ENCODE assay signal across 1 cellular context in the genomic region with DNA sequence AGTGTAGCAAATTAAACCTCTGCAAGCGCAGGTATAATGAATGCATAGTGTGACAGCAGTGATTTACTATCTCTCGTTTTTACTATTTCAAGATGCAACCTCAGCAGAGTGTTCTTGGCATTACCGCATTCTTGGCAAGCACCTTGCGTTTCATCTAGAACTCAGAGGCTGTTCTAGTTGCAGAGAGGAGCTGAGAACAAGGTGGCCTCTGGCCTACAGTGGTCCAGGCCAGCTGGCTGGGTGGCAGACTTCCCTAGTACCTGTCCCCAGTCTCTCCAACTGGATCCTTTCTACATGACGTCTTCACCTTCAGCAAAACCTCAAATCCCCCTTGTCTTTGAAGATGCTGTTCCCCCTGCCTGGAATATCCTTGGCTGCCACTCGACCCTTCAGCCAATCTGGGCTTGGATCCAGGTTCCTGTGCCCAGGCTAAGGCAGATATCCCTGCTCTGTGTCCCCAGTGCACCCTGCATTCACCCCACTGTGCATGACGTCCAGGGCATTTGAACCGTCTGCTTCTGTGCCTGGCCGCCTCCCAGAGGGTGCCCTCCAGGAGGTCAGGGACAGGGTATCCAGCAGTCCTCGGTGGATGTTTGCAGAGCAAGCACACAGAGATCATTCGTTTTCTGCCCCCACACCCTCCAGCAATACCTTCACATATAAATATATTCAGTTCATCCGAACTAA.
A peak's percentile ranks its signal among the peaks of the same experiment; 100 is the strongest.
TF ChIP-seq lines count a peak whose summit lies in the region.

No MANE protein-coding gene starts in this region.

TF ChIP-seq in HepG2, 621 proteins besides CTCF, POLR2A, EP300 and RAD21 (continued from another document and continues in another):
- no peak; the same call in 1 of the 2 replicates for TF ChIP-seq ZNF280D (CRISPR knock-in tag; IDR thresholded peaks at IDR 0.05)
- TF ChIP-seq, protein P1, sequence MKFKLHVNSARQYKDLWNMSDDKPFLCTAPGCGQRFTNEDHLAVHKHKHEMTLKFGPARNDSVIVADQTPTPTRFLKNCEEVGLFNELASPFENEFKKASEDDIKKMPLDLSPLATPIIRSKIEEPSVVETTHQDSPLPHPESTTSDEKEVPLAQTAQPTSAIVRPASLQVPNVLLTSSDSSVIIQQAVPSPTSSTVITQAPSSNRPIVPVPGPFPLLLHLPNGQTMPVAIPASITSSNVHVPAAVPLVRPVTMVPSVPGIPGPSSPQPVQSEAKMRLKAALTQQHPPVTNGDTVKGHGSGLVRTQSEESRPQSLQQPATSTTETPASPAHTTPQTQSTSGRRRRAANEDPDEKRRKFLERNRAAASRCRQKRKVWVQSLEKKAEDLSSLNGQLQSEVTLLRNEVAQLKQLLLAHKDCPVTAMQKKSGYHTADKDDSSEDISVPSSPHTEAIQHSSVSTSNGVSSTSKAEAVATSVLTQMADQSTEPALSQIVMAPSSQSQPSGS (CRISPR knock-in tag; IDR thresholded peaks at IDR 0.05): 0 out of 2 replicates have a peak, but pooled peaks have one; percentile 39
- TF ChIP-seq SKIL (CRISPR knock-in tag; IDR thresholded peaks at IDR 0.05; ENCODE audit: borderline replicate concordance): 0 out of 2 replicates have a peak, but pooled peaks have one; percentile 31
- TF ChIP-seq ZFY (CRISPR knock-in tag; IDR thresholded peaks at IDR 0.05): no peak
- no peak for TF ChIP-seq PITX1 (CRISPR knock-in tag; IDR thresholded peaks at IDR 0.05)
- TF ChIP-seq PHF8 (CRISPR knock-in tag; IDR thresholded peaks at IDR 0.05): no peak
- no peak for TF ChIP-seq HINFP (CRISPR knock-in tag; IDR thresholded peaks at IDR 0.05; ENCODE audit: low read depth)
- TF ChIP-seq ZNF468 (CRISPR knock-in tag; IDR thresholded peaks at IDR 0.05): no peak
- TF ChIP-seq MLXIP (CRISPR knock-in tag; IDR thresholded peaks at IDR 0.05; ENCODE audit: borderline replicate concordance): no peak
- TF ChIP-seq FIP1L1 (IDR thresholded peaks at IDR 0.05; ENCODE audit: borderline replicate concordance, insufficient read depth, low read depth, low read length): no peak
- TF ChIP-seq CSRNP2 (CRISPR knock-in tag; conservative IDR thresholded peaks at IDR 0.05; ENCODE audit: low read depth): no peak
- no peak for TF ChIP-seq ZNF792 (CRISPR knock-in tag; IDR thresholded peaks at IDR 0.05)
- TF ChIP-seq ZNF577 (CRISPR knock-in tag; IDR thresholded peaks at IDR 0.05; ENCODE audit: borderline replicate concordance, low read depth): no peak
- TF ChIP-seq TP53 (CRISPR knock-in tag; conservative IDR thresholded peaks at IDR 0.05): no peak
- no peak for TF ChIP-seq ARNT (IDR thresholded peaks at IDR 0.05)
- TF ChIP-seq PLRG1 (conservative IDR thresholded peaks at IDR 0.05): no peak
- no peak for TF ChIP-seq ZNF367 (CRISPR knock-in tag; IDR thresholded peaks at IDR 0.05; ENCODE audit: borderline replicate concordance)
- TF ChIP-seq RAD51 (IDR thresholded peaks at IDR 0.05; ENCODE audit: borderline replicate concordance): no peak
- TF ChIP-seq TCF7 (IDR thresholded peaks at IDR 0.05; ENCODE audit: low read depth): no peak
- no peak for TF ChIP-seq PHF5A (CRISPR knock-in tag; IDR thresholded peaks at IDR 0.05; ENCODE audit: low read depth, unreplicated experiment)
- TF ChIP-seq MEIS2 (CRISPR knock-in tag; IDR thresholded peaks at IDR 0.05): no peak
- TF ChIP-seq ZNF850 (CRISPR knock-in tag; conservative IDR thresholded peaks at IDR 0.05): no peak
- TF ChIP-seq NR1H2 (CRISPR knock-in tag; IDR thresholded peaks at IDR 0.05; ENCODE audit: borderline replicate concordance, low read depth): no peak
- no peak for TF ChIP-seq ZNF605 (CRISPR knock-in tag; IDR thresholded peaks at IDR 0.05)
- no peak for TF ChIP-seq ZNF674 (CRISPR knock-in tag; IDR thresholded peaks at IDR 0.05; ENCODE audit: low read depth)
- TF ChIP-seq ZNF619 (CRISPR knock-in tag; IDR thresholded peaks at IDR 0.05): no peak
- TF ChIP-seq CBX5 (CRISPR knock-in tag; IDR thresholded peaks at IDR 0.05; ENCODE audit: borderline replicate concordance): no peak
- no peak for TF ChIP-seq ZNF207 (IDR thresholded peaks at IDR 0.05; ENCODE audit: borderline replicate concordance)
- TF ChIP-seq TBX2 (CRISPR knock-in tag; IDR thresholded peaks at IDR 0.05; ENCODE audit: borderline replicate concordance): 0 out of 2 replicates have a peak, but pooled peaks have one; percentile 22
- no peak for TF ChIP-seq ZSCAN31 (CRISPR knock-in tag; IDR thresholded peaks at IDR 0.05; ENCODE audit: low read depth)
- TF ChIP-seq ZNF530 (CRISPR knock-in tag; IDR thresholded peaks at IDR 0.05; ENCODE audit: low read depth): no peak
- no peak for TF ChIP-seq REST (IDR thresholded peaks at IDR 0.05; ENCODE audit: borderline replicate concordance in 1 of 2, low read depth in 1 of 2, low read length in 2 of 2)
- TF ChIP-seq ZNF773 (CRISPR knock-in tag; IDR thresholded peaks at IDR 0.05; ENCODE audit: borderline replicate concordance): no peak
- no peak for TF ChIP-seq ZNF317 (CRISPR knock-in tag; IDR thresholded peaks at IDR 0.05)
- no peak for TF ChIP-seq ISL2 (CRISPR knock-in tag; IDR thresholded peaks at IDR 0.05)
- TF ChIP-seq MAFF (IDR thresholded peaks at IDR 0.05; ENCODE audit: low read depth, low read length): no peak
- TF ChIP-seq DBP (CRISPR knock-in tag; IDR thresholded peaks at IDR 0.05; ENCODE audit: not compliant biosample characterization): no peak
- TF ChIP-seq ZSCAN5A (CRISPR knock-in tag; IDR thresholded peaks at IDR 0.05; ENCODE audit: borderline replicate concordance): no peak
- TF ChIP-seq GTF3A (CRISPR knock-in tag; conservative IDR thresholded peaks at IDR 0.05): no peak
- TF ChIP-seq KDM5A (IDR thresholded peaks at IDR 0.05; ENCODE audit: borderline replicate concordance, low read length): no peak
